Comparison of ENCODE assay signal across 11 cellular contexts in the genomic region with DNA sequence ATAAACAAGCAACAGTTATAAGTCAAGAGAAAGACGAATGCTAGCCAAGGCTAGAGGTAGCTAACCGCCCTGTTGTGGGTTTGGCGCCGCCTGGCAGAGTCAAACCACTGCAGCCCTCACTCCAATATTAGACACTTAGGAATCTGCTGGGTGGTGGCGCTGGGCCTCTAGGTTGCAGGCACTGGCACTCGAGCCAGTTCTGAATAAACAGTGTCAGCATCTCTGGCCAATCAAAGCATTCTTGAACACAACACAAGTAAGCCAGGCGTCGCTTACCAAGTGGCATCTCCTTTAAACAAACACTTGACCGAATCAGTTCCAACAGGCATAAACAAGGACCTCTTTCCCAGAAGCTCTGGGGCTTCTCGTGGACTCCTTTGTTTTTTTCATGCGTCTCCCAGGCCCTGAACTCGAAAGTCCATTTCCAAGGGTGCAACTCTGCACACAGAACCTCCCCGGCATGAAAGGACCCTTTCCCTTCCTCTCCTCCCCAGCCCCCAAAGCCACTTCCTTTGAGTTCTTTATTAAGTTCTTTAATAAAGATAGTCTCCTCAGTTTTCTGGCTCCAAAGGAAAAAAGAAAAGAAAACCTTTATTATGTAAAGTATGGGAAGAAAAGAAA.
DNase-seq lines count a peak whose midpoint lies in the region; ATAC-seq, FAIRE-seq and TF ChIP-seq lines count a peak whose summit lies in the region.
"Had no signal": no experiment of that assay in that cellular context is flagged by ENCODE, and none has a peak within 500 bp of the region (broad histone marks: within the 10 kb centered on the region; RNA-seq: fewer than 3 reads in every experiment).

No MANE protein-coding gene starts in this region.

- H3K4me1 Mint-ChIP-seq in T-cell, result peaks cover 14 to 27% (median 22%) of the 10 kb centered on the region in 3 donors
- H3K4me1 Mint-ChIP-seq in activated CD4-positive, alpha-beta T cell treated with anti-CD3 and anti-CD28 coated beads, Interleukin-2, amount 10 ng/mL, durations not matched to agents 7 days and 5 days, result peaks cover 8% of the 10 kb centered on the region

- H3K27ac ChIP-seq in layer of hippocampus (ENCODE audit: low read depth, low read length) (peak overlapping the region; percentile 53), stomach smooth muscle (ENCODE audit: low read length) (peak overlapping the region; percentile 88), OCI-LY7 (ENCODE audit: low read depth, low read length, poor library complexity, severe bottlenecking) (no peak overlapping the region)

- CTCF ChIA-PET in OCI-LY7 (lab: Charles Lee; ENCODE audit: unreplicated experiment) (no interaction called here), T-cell (lab: Charles Lee) (interaction anchor here in 1 of 2 donors (0.7 kb wide), 1 partner anchor 11 kb away, joined by 3 read pairs; no protein-coding TSS in a partner anchor)
- CTCF ChIA-PET in activated CD4-positive, alpha-beta T cell treated with anti-CD3 and anti-CD28 coated beads, Interleukin-2, amount 10 ng/mL, durations not matched to agents 7 days and 5 days (lab: Charles Lee), result interaction anchor here (1.2 kb wide), 1 partner anchor 10 kb away, joined by 3 read pairs; no protein-coding TSS in a partner anchor

- peaks cover 59% of the 10 kb centered on the region for H3K36me3 Mint-ChIP-seq in T-cell
- H3K36me3 Mint-ChIP-seq in activated CD4-positive, alpha-beta T cell treated with anti-CD3 and anti-CD28 coated beads, Interleukin-2, amount 10 ng/mL, durations not matched to agents 7 days and 5 days (ENCODE audit: low read depth), result peaks cover 47% of the 10 kb centered on the region

- H3K27me3 Mint-ChIP-seq in T-cell, result no peaks in the 10 kb centered on the region
- no peaks in the 10 kb centered on the region for H3K27me3 Mint-ChIP-seq in activated CD4-positive, alpha-beta T cell treated with anti-CD3 and anti-CD28 coated beads, Interleukin-2, amount 10 ng/mL, durations not matched to agents 7 days and 5 days
- H3K27me3 Mint-ChIP-seq: activated naive CD8-positive, alpha-beta T cell treated with anti-CD3 and anti-CD28 coated beads, Interleukin-2, amount 50 U/mL, for 24 hours had no signal

- DNase-seq in HAP-1 (ENCODE audit: low spot score in 2 of 2) (peak; percentile 29 to 69), astrocyte of the cerebellum (ENCODE audit: low read depth) (peak; percentile 57), H54 (ENCODE audit: insufficient read length, low spot score) (no peak), OCI-LY7 (ENCODE audit: low spot score) (no peak), T-cell (no peak)
- DNase-seq in activated CD4-positive, alpha-beta T cell treated with anti-CD3 and anti-CD28 coated beads, Interleukin-2, amount 10 ng/mL, durations not matched to agents 7 days and 5 days, result no peak
- DNase-seq: activated CD4-positive, alpha-beta T cell treated with anti-CD3 and anti-CD28 coated beads, Interleukin-2, amount 50 U/mL, for 4 hours; activated naive CD8-positive, alpha-beta T cell treated with anti-CD3 and anti-CD28 coated beads, Interleukin-2, amount 50 U/mL, for 24 hours had no signal

- FAIRE-seq in H54 (lab: Jason Lieb, UNC), result no peak
- FAIRE-seq: frontal cortex had no signal

- H3K9me2 ChIP-seq in OCI-LY7 (ENCODE audit: insufficient read depth, low read length), result no peaks in the 10 kb centered on the region

- intact Hi-C loops in OCI-LY7 (cut with micrococcal nuclease; ENCODE audit: unreplicated experiment), result no loop called here

- no peak overlapping the region for H2AFZ ChIP-seq in OCI-LY7 (ENCODE audit: low read length)

- H3K4me1 ChIP-seq in HAP-1, result peaks cover 12% of the 10 kb centered on the region
- peaks cover 71% of the 10 kb centered on the region for H3K4me1 ChIP-seq in stomach smooth muscle (ENCODE audit: control insufficient read depth, insufficient read depth, low read length)
- no peaks in the 10 kb centered on the region for H3K4me1 ChIP-seq in OCI-LY7 (ENCODE audit: insufficient read depth, low read length, poor library complexity, severe bottlenecking)

- H3K79me2 ChIP-seq in OCI-LY7 (ENCODE audit: insufficient read depth, low read depth, low read length), result peaks cover 54% of the 10 kb centered on the region

- peaks cover 8 to 16% (median 16%) of the 10 kb centered on the region in 3 donors for H3K9me3 Mint-ChIP-seq in T-cell
- H3K9me3 Mint-ChIP-seq in activated CD4-positive, alpha-beta T cell treated with anti-CD3 and anti-CD28 coated beads, Interleukin-2, amount 10 ng/mL, durations not matched to agents 7 days and 5 days, result peaks cover 27% of the 10 kb centered on the region

- H3K36me3 ChIP-seq in HAP-1 (replicated peaks), result no peaks in the 10 kb centered on the region
- peaks cover 5 to 9% of the 10 kb centered on the region in 2 donors for H3K36me3 ChIP-seq in stomach smooth muscle (ENCODE audit: control insufficient read depth in 2 of 2, insufficient read depth in 2 of 2, low read length in 2 of 2)
- peaks cover 97% of the 10 kb centered on the region for H3K36me3 ChIP-seq in OCI-LY7 (ENCODE audit: insufficient read depth, low read length)

- peak overlapping the region; percentile 5 to 57 for H3K9ac ChIP-seq in stomach smooth muscle (ENCODE audit: low read length in 2 of 2)

- peaks cover 14% of the 10 kb centered on the region for H3K9me3 ChIP-seq in HAP-1
- peaks cover 0 to 2% of the 10 kb centered on the region in 2 donors for H3K9me3 ChIP-seq in stomach smooth muscle (ENCODE audit: control insufficient read depth in 2 of 2, low read length in 2 of 2)
- peaks cover 30% of the 10 kb centered on the region for H3K9me3 ChIP-seq in OCI-LY7 (ENCODE audit: low read length)

- H3K4me3 Mint-ChIP-seq in T-cell, result no peak overlapping the region
- H3K4me3 Mint-ChIP-seq in activated CD4-positive, alpha-beta T cell treated with anti-CD3 and anti-CD28 coated beads, Interleukin-2, amount 10 ng/mL, durations not matched to agents 7 days and 5 days, result no peak overlapping the region
- H3K4me3 Mint-ChIP-seq: activated naive CD8-positive, alpha-beta T cell treated with anti-CD3 and anti-CD28 coated beads, Interleukin-2, amount 50 U/mL, for 24 hours had no signal

- TF ChIP-seq CTCF in astrocyte of the cerebellum (IDR thresholded peaks at IDR 0.05; ENCODE audit: low read depth, low read length, missing control alignments) (peak; percentile 16), OCI-LY7 (conservative IDR thresholded peaks at IDR 0.05; ENCODE audit: low read length) (no peak)

- TF ChIP-seq POLR2A in H54 (IDR thresholded peaks at IDR 0.05; ENCODE audit: low read depth, low read length), result no peak

- H3K4me3 ChIP-seq in HAP-1 (no peak overlapping the region), astrocyte of the cerebellum (ENCODE audit: low read depth, low read length) (no peak overlapping the region), stomach smooth muscle (ENCODE audit: low read length in 2 of 2) (peak overlapping the region in 1 of 2 donors; percentile 20), OCI-LY7 (ENCODE audit: low read depth, low read length, poor library complexity, severe bottlenecking) (no peak overlapping the region)

- in situ Hi-C loops in HAP-1 (cut with MboI; ENCODE audit: low sequenced_read_pairs) (no loop called here), astrocyte of the cerebellum (cut with HindIII; ENCODE audit: low sequenced_read_pairs) (no loop called here)

- ATAC-seq in T-cell (replicated peaks in 1 of 4), result no peak
- ATAC-seq: activated naive CD8-positive, alpha-beta T cell treated with anti-CD3 and anti-CD28 coated beads, Interleukin-2, amount 50 U/mL, for 24 hours had no signal

- H3K27me3 ChIP-seq in HAP-1 (ENCODE audit: low read depth) (no peaks in the 10 kb centered on the region), layer of hippocampus (ENCODE audit: control insufficient read depth, insufficient read depth, low read length) (no peaks in the 10 kb centered on the region), stomach smooth muscle (ENCODE audit: control insufficient read depth in 1 of 2, insufficient read depth in 2 of 2, low read length in 2 of 2) (no peaks in the 10 kb centered on the region)

- no TSS peak for BruUV-seq in OCI-LY7 (replicated peaks; lab: Mats Ljungman, UMichigan)

- H4K20me1 ChIP-seq in OCI-LY7 (ENCODE audit: insufficient read depth, low read length), result peaks cover 5% of the 10 kb centered on the region

- H3K4me2 ChIP-seq in OCI-LY7 (ENCODE audit: low read length), result no peak overlapping the region

- H3K27ac Mint-ChIP-seq in T-cell, result peak overlapping the region in 1 of 2 donors; percentile 34
- H3K27ac Mint-ChIP-seq in activated CD4-positive, alpha-beta T cell treated with anti-CD3 and anti-CD28 coated beads, Interleukin-2, amount 10 ng/mL, durations not matched to agents 7 days and 5 days, result no peak overlapping the region
- H3K27ac Mint-ChIP-seq: activated naive CD8-positive, alpha-beta T cell treated with anti-CD3 and anti-CD28 coated beads, Interleukin-2, amount 50 U/mL, for 24 hours had no signal

- POLR2A ChIA-PET in OCI-LY7 (lab: Charles Lee) (interaction anchor here (0.6 kb wide), 1 partner anchor 38 kb away, joined by 3 read pairs; no protein-coding TSS in a partner anchor), T-cell (lab: Charles Lee) (no interaction called here)
- POLR2A ChIA-PET in activated CD4-positive, alpha-beta T cell treated with anti-CD3 and anti-CD28 coated beads, Interleukin-2, amount 10 ng/mL, durations not matched to agents 7 days and 5 days (lab: Charles Lee), result no interaction called here

Comparison
In these comparisons a context has a peak if more than half of its experiments do, and no peak if none do; other contexts are left out.
1. DNase-seq: peak in HAP-1 (2 of 2) and astrocyte of the cerebellum (single experiment); none in H54 (single experiment), OCI-LY7 (single experiment), T-cell (0 of 34) and activated CD4-positive, alpha-beta T cell treated with anti-CD3 and anti-CD28 coated beads, Interleukin-2, amount 10 ng/mL, durations not matched to agents 7 days and 5 days (single experiment).